Comparison of ENCODE assay signal across 16 cellular contexts in the genomic region with DNA sequence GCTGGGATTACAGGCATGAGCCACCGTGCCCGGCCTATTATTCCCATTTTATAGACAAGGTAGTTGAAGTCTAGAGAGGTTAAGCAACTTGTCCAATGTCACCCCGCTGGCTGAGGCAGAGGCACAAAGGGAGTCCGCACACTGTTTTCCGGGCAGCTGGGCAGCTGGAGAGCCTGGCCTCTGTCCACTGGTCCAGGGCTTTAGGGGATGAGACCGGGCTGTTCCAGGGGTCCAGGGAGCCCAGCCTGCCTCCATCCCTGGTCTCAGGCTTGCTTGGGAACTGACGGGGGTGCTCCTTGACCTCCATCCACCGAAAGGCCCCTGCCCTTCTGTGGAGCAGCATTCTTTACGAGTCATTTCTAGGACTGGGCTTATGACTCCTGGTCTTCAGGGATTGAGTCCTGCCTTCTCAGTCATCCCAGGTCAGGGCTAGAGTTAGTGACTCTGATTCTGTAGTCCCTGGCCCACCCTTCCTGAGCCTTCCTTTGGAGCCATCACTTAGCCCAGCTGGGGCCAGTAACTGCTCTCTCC. TPM values are rescaled to one million over a fixed set of nuclear protein-coding genes. Genes with fewer than 3 reads are reported as not detected.
A peak's percentile ranks its signal among the peaks of the same experiment; 100 is the strongest.
DNase-seq lines count a peak whose midpoint lies in the region; ATAC-seq and TF ChIP-seq lines count a peak whose summit lies in the region.
"Had no signal": no experiment of that assay in that cellular context is flagged by ENCODE, and none has a peak within 500 bp of the region (broad histone marks: within the 10 kb centered on the region; RNA-seq: fewer than 3 reads in every experiment).

No MANE protein-coding gene starts in this region.

- no peak for TF ChIP-seq POLR2A in body of pancreas (IDR thresholded peaks at IDR 0.05)

- no peaks in the 10 kb centered on the region for H3K36me3 Mint-ChIP-seq in stimulated activated effector memory CD8-positive, alpha-beta T cell treated with anti-CD3 and anti-CD28 coated beads, Interleukin-12 subunit alpha, Interleukin-12 subunit beta, amount 100 ng/mL, for 72 hours
- no peaks in the 10 kb centered on the region for H3K36me3 Mint-ChIP-seq in activated naive CD8-positive, alpha-beta T cell treated with anti-CD3 and anti-CD28 coated beads for 36 hours

- H3K4me1 Mint-ChIP-seq in stimulated activated effector memory CD8-positive, alpha-beta T cell treated with anti-CD3 and anti-CD28 coated beads, Interleukin-12 subunit alpha, Interleukin-12 subunit beta, amount 100 ng/mL, for 72 hours, result peaks cover 17% of the 10 kb centered on the region
- H3K4me1 Mint-ChIP-seq in activated naive CD8-positive, alpha-beta T cell treated with anti-CD3 and anti-CD28 coated beads for 36 hours, result peaks cover 21% of the 10 kb centered on the region

- no peaks in the 10 kb centered on the region for H3K36me3 ChIP-seq in body of pancreas (replicated peaks in 1 of 2; ENCODE audit: insufficient read depth in 1 of 2, low read depth in 2 of 2)
- no peaks in the 10 kb centered on the region for H3K36me3 ChIP-seq in mesodermal cell (ENCODE audit: control insufficient read depth, insufficient read depth, low read length)

- H3K27ac Mint-ChIP-seq in stimulated activated effector memory CD8-positive, alpha-beta T cell treated with anti-CD3 and anti-CD28 coated beads, Interleukin-12 subunit alpha, Interleukin-12 subunit beta, amount 100 ng/mL, for 72 hours, result peak overlapping the region; percentile 37
- no peak overlapping the region for H3K27ac Mint-ChIP-seq in activated naive CD8-positive, alpha-beta T cell treated with anti-CD3 and anti-CD28 coated beads for 36 hours

- H3K27me3 Mint-ChIP-seq in activated naive CD8-positive, alpha-beta T cell treated with anti-CD3 and anti-CD28 coated beads for 36 hours, result no peaks in the 10 kb centered on the region

- WGBS in body of pancreas, 2 donors, result 79 to 89% methylated on average over 5 to 9 of the region's 9 CpGs
- 86 to 91% methylated on average over 8 to 9 of the region's 9 CpGs for WGBS in mesodermal cell (ENCODE audit: insufficient coverage in 2 of 2), 2 experiments

- no peaks in the 10 kb centered on the region for H3K27me3 ChIP-seq in body of pancreas

- DNase-seq in HCEC 1CT (peak; percentile 60), body of pancreas (no peak), RPMI8226 (no peak)
- DNase-seq in stimulated activated effector memory CD8-positive, alpha-beta T cell treated with anti-CD3 and anti-CD28 coated beads, Interleukin-12 subunit alpha, Interleukin-12 subunit beta, amount 100 ng/mL, for 72 hours (ENCODE audit: low spot score in 2 of 2), result no peak
- DNase-seq in activated naive CD8-positive, alpha-beta T cell treated with anti-CD3 and anti-CD28 coated beads for 36 hours, result no peak
- DNase-seq: activated CD4-positive, alpha-beta T cell treated with anti-CD3 and anti-CD28 coated beads for 1 hour; activated T-cell treated with anti-CD3 and anti-CD28 coated beads, Interleukin-2, amount 50 U/mL, for 1 hour; effector CD8-positive, alpha-beta T cell; H7; kidney glomerular epithelial cell; NCI-H2171; occipital lobe; stimulated activated CD4-positive, alpha-beta T cell treated with anti-CD3 and anti-CD28 coated beads, Interleukin-2, amount 100 ng/mL, for 24 hours had no signal

- no peaks in the 10 kb centered on the region for H3K9me3 ChIP-seq in body of pancreas
- H3K9me3 ChIP-seq in mesodermal cell (ENCODE audit: control insufficient read depth, low read length), result no peaks in the 10 kb centered on the region

- intact Hi-C loops in body of pancreas (cut with DNase I), result no loop called here

- H3K4me1 ChIP-seq in body of pancreas, result peaks cover 8% of the 10 kb centered on the region
- peaks cover 39% of the 10 kb centered on the region for H3K4me1 ChIP-seq in mesodermal cell (ENCODE audit: control insufficient read depth, insufficient read depth, low read length, poor library complexity, severe bottlenecking)

- H3K27ac ChIP-seq in body of pancreas (peak overlapping the region in 1 of 4 donors; percentile 36), mesodermal cell (ENCODE audit: low read depth, low read length, severe bottlenecking) (peak overlapping the region; percentile 36)

- no peak overlapping the region for H3K4me3 Mint-ChIP-seq in stimulated activated effector memory CD8-positive, alpha-beta T cell treated with anti-CD3 and anti-CD28 coated beads, Interleukin-12 subunit alpha, Interleukin-12 subunit beta, amount 100 ng/mL, for 72 hours
- no peak overlapping the region for H3K4me3 Mint-ChIP-seq in activated naive CD8-positive, alpha-beta T cell treated with anti-CD3 and anti-CD28 coated beads for 36 hours

- TF ChIP-seq CTCF in body of pancreas (IDR thresholded peaks at IDR 0.05), result no peak

- no peaks in the 10 kb centered on the region for H3K9me3 Mint-ChIP-seq in stimulated activated effector memory CD8-positive, alpha-beta T cell treated with anti-CD3 and anti-CD28 coated beads, Interleukin-12 subunit alpha, Interleukin-12 subunit beta, amount 100 ng/mL, for 72 hours
- H3K9me3 Mint-ChIP-seq in activated naive CD8-positive, alpha-beta T cell treated with anti-CD3 and anti-CD28 coated beads for 36 hours, result no peaks in the 10 kb centered on the region

- ATAC-seq in body of pancreas, result peak; percentile 24
- ATAC-seq in stimulated activated effector memory CD8-positive, alpha-beta T cell treated with anti-CD3 and anti-CD28 coated beads, Interleukin-12 subunit alpha, Interleukin-12 subunit beta, amount 100 ng/mL, for 72 hours, result no peak
- ATAC-seq in activated CD4-positive, CD25-positive, alpha-beta regulatory T cell treated with anti-CD3 and anti-CD28 coated beads, Interleukin-2, amount 50 U/mL, for 24 hours, result no peak
- no peak for ATAC-seq in GM18498 (IDR thresholded peaks at IDR 0.05; ENCODE audit: unreplicated experiment)

- H3K4me3 ChIP-seq in body of pancreas (no peak overlapping the region), mesodermal cell (ENCODE audit: extremely low read depth, insufficient read depth, low read length, poor library complexity, severe bottlenecking) (no peak overlapping the region)

RNA-seq across cellular contexts. Expression of a gene that starts 37.5 kb away (rescaled TPM):
- total RNA-seq in body of pancreas, result 10 to 100 TPM; 21.0 to 63.9 TPM
- 37.6 TPM for polyA plus RNA-seq in mesodermal cell (2013, experiment 1 of 2)
- polyA plus RNA-seq in mesodermal cell (2013, experiment 2 of 2), result 29.9 TPM
- 10 to 100 TPM; 16.6 to 17.9 TPM for total RNA-seq in activated naive CD8-positive, alpha-beta T cell treated with anti-CD3 and anti-CD28 coated beads for 36 hours

RNA-seq across cellular contexts. Expression of a gene that starts 56.1 kb away (rescaled TPM):
- 10 to 100 TPM; 17.1 to 30.4 TPM for total RNA-seq in body of pancreas
- 36.8 TPM for polyA plus RNA-seq in mesodermal cell (2013, experiment 1 of 2)
- polyA plus RNA-seq in mesodermal cell (2013, experiment 2 of 2), result 28.0 TPM
- total RNA-seq in activated naive CD8-positive, alpha-beta T cell treated with anti-CD3 and anti-CD28 coated beads for 36 hours, result 10 to 100 TPM; 39.1 to 43.7 TPM
